In genomic region chr12:50400638-50401382, GRCh38 we compare ENCODE assay signal across 8 cellular contexts. TPM values are rescaled to one million over a fixed set of nuclear protein-coding genes. Genes with fewer than 3 reads are reported as not detected.
DNase-seq lines count a peak whose midpoint lies in the region; ATAC-seq lines count a peak whose summit lies in the region.

Gene LARP4 (plus strand): TSS chr12:50400885. CDS start chr12:50401011, 126 bp downstream.

- H3K9ac ChIP-seq in GM23248: peak within 1 kb of the TSS; percentile 85

- no peaks in the 10 kb centered on the region for H3K9me2 ChIP-seq in GM23248 (ENCODE audit: insufficient read depth)

- H3K27ac Mint-ChIP-seq in naive B cell: peak within 1 kb of the TSS; percentile 91 to 99 (median 96)
- H3K27ac Mint-ChIP-seq in stimulated activated memory B cell treated with anti-CD40 and anti-IgM and Interleukin-4, amounts not matched to agents 10 μg/mL and 1 μg/mL and 100 μg/mL, for 72 hours: peak within 1 kb of the TSS; percentile 88

- H3K79me2 ChIP-seq in GM23248 (ENCODE audit: insufficient read depth): peaks cover 49% of the 10 kb centered on the region

- no peaks in the 10 kb centered on the region for H3K9me3 ChIP-seq in GM23248 (ENCODE audit: low read depth)

- H3F3A ChIP-seq in GM23248 (ENCODE audit: insufficient read depth): peaks cover 39% of the 10 kb centered on the region

- no peaks in the 10 kb centered on the region for H4K20me1 ChIP-seq in GM23248 (ENCODE audit: insufficient read depth)

- H3K9me3 Mint-ChIP-seq in naive B cell: peaks cover 0 to 3% (median 0%) of the 10 kb centered on the region in 7 donors
- no peaks in the 10 kb centered on the region for H3K9me3 Mint-ChIP-seq in stimulated activated memory B cell treated with anti-CD40 and anti-IgM and Interleukin-4, amounts not matched to agents 10 μg/mL and 1 μg/mL and 100 μg/mL, for 72 hours

- H3K4me1 ChIP-seq in GM23248 (ENCODE audit: insufficient read depth): peaks cover 21% of the 10 kb centered on the region; the same call in 1 of the 2 replicates

- peaks cover 10 to 28% (median 25%) of the 10 kb centered on the region in 3 donors for H3K27me3 Mint-ChIP-seq in naive B cell
- peaks cover 21% of the 10 kb centered on the region for H3K27me3 Mint-ChIP-seq in stimulated activated memory B cell treated with anti-CD40 and anti-IgM and Interleukin-4, amounts not matched to agents 10 μg/mL and 1 μg/mL and 100 μg/mL, for 72 hours

- H3K4me3 Mint-ChIP-seq in naive B cell: peak within 1 kb of the TSS; percentile 95 to 100 (median 99)
- H3K4me3 Mint-ChIP-seq in stimulated activated memory B cell treated with anti-CD40 and anti-IgM and Interleukin-4, amounts not matched to agents 10 μg/mL and 1 μg/mL and 100 μg/mL, for 72 hours: peak within 1 kb of the TSS; percentile 93

- ATAC-seq in naive B cell (ENCODE audit: low read depth in 2 of 2): peak; percentile 92 to 93
- peak; percentile 99 for ATAC-seq in stimulated activated memory B cell treated with anti-CD40 and anti-IgM and Interleukin-4, amounts not matched to agents 10 μg/mL and 1 μg/mL and 100 μg/mL, for 72 hours

- peak within 1 kb of the TSS; percentile 97 for H2AFZ ChIP-seq in GM23248

- no peaks in the 10 kb centered on the region for H3K27me3 ChIP-seq in GM23248 (replicated peaks; ENCODE audit: insufficient read depth)

- H3K27ac ChIP-seq in GM23248: peak within 1 kb of the TSS; percentile 82

- peaks cover 19 to 39% (median 29%) of the 10 kb centered on the region in 3 donors for H3K4me1 Mint-ChIP-seq in naive B cell
- peaks cover 24% of the 10 kb centered on the region for H3K4me1 Mint-ChIP-seq in stimulated activated memory B cell treated with anti-CD40 and anti-IgM and Interleukin-4, amounts not matched to agents 10 μg/mL and 1 μg/mL and 100 μg/mL, for 72 hours

- peak within 1 kb of the TSS; percentile 97 for H3K4me2 ChIP-seq in GM23248 (ENCODE audit: unreplicated experiment)

- in situ Hi-C loops in GM23248 (cut with MboI): no loop called here

- H3K36me3 Mint-ChIP-seq in naive B cell: no peaks in the 10 kb centered on the region
- peaks cover 10% of the 10 kb centered on the region for H3K36me3 Mint-ChIP-seq in stimulated activated memory B cell treated with anti-CD40 and anti-IgM and Interleukin-4, amounts not matched to agents 10 μg/mL and 1 μg/mL and 100 μg/mL, for 72 hours

- DNase-seq in DMS79 treated with DMSO at 0.1 percent for 48 hours (lab: John Stamatoyannopoulos, UW): peak; percentile 96
- peak; percentile 97 for DNase-seq in GM23248
- DNase-seq in LHCN-M2 (ENCODE audit: low read depth): peak; percentile 96
- peak; percentile 96 for DNase-seq in RPMI8226
- peak; percentile 71 to 82 for DNase-seq in activated T-helper 1 cell treated with anti-CD3 and anti-CD28 coated beads, Interleukin-2, amount 50 U/mL, for 16 hours (ENCODE audit: low read depth in 1 of 2, low spot score in 1 of 2)
- DNase-seq in fibroblast of gingiva (ENCODE audit: low read depth): peak; percentile 92
- DNase-seq in naive B cell: peak; percentile 86

- peak within 1 kb of the TSS; percentile 92 for H3K4me3 ChIP-seq in GM23248

- 0 to 1% methylated on average over 43 of the region's 43 CpGs for WGBS in GM23248 (ENCODE audit: low coverage in 1 of 2, low lambda C conversion rate in 2 of 2, missing lambda C conversion rate in 2 of 2), 2 experiments

- no peaks in the 10 kb centered on the region for H3K36me3 ChIP-seq in GM23248 (ENCODE audit: low read depth)

RNA-seq across cellular contexts. Expression of gene LARP4, which starts in this region (rescaled TPM):
- total RNA-seq in GM23248 (2014; rRNA removed; shearing (Covaris generic)): 17.4 and 27.1 TPM in 2 replicates
- polyA plus RNA-seq in GM23248 (2016; fragmentation: Nextera tagmentation; extraction: Ambion mirVana) (30.9 and 34.6 TPM in 2 replicates), naive B cell (ENCODE audit: low read depth in 6 of 6) (10 to 100 TPM; 16.1 to 32.6 (median 20.3) TPM)
- 22.3 and 27.9 TPM in 2 replicates for total RNA-seq in LHCN-M2 (2014; rRNA removed)
- polyA plus RNA-seq in LHCN-M2 (2012): 9.0 TPM

Comparison
In these comparisons a context has a peak if more than half of its experiments do, and no peak if none do; other contexts are left out.
1. Peak in every context shown above with its lines: DNase-seq, ATAC-seq, H3K4me3 ChIP-seq and H3K27ac ChIP-seq.